8 cellular contexts compared by ENCODE assay signal in the genomic region with DNA sequence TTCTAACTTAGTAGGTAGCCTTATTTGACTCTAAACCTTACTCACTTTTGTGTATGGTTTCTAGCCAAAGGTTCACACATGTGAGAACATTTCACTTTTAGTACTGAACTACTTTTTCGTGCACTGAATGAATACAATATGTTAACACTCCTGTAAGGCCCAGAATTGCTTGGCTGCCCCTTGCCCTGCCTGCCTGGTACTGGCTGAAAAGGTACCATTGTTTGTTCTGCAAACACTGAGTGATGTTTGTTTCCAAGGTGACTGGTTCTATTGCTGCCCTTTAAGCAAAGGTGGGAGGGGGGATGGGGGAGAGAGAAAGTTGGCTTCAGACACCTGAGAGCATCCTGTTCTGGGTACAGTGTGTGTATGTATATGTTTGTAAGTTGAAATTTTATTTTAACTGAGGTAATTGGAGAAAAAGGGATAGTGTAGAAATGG. TPM values are rescaled to one million over a fixed set of nuclear protein-coding genes. Genes with fewer than 3 reads are reported as not detected.
DNase-seq lines count a peak whose midpoint lies in the region; ATAC-seq and TF ChIP-seq lines count a peak whose summit lies in the region.

No MANE protein-coding gene starts in this region.

- H3K27ac ChIP-seq in PC-3 (ENCODE audit: low read length): peak overlapping the region; percentile 35
- H3K27ac ChIP-seq in prostate gland: peak overlapping the region; percentile 32 to 59

- H3K9me3 ChIP-seq in PC-3 (ENCODE audit: low read length) (no peaks in the 10 kb centered on the region), prostate gland (no peaks in the 10 kb centered on the region)

- H3K4me3 ChIP-seq in PC-3 (ENCODE audit: low read length): no peak overlapping the region
- no peak overlapping the region for H3K4me3 ChIP-seq in prostate gland

- peaks cover 98% of the 10 kb centered on the region for H3K79me2 ChIP-seq in PC-3 (ENCODE audit: low read length)

- peaks cover 8% of the 10 kb centered on the region; the same call in 1 of the 2 replicates for H4K20me1 ChIP-seq in PC-3 (ENCODE audit: low read length)

- CTCF ChIA-PET in PC-3 (lab: Charles Lee): interaction anchor here (0.6 kb wide), 1 partner anchor 13 kb away, joined by 3 read pairs; no protein-coding TSS in a partner anchor

- H2AFZ ChIP-seq in PC-3 (ENCODE audit: low read length): no peak overlapping the region

- H3K36me3 ChIP-seq in PC-3 (ENCODE audit: low read depth, low read length) (no peaks in the 10 kb centered on the region), prostate gland (no peaks in the 10 kb centered on the region)

- intact Hi-C loops in PC-3 (cut with micrococcal nuclease): no loop called here
- intact Hi-C loops in prostate gland (cut with DNase I): no loop called here

- H3K27me3 ChIP-seq in PC-3 (ENCODE audit: low read length) (no peaks in the 10 kb centered on the region), prostate gland (replicated peaks; ENCODE audit: insufficient read depth) (no peaks in the 10 kb centered on the region)

- DNase-seq in HuH-7 (ENCODE audit: low spot score) (peak; percentile 70), PC-3 (peak; percentile 83), prostate gland (ENCODE audit: low spot score) (no peak), dedifferentiated amniotic fluid mesenchymal stem cell (ENCODE audit: extremely low spot score) (no peak), T1000 (lab: John Stamatoyannopoulos, UW) (no peak)
- DNase-seq in effector CD4-positive, alpha-beta T cell: peak; percentile 27

- ATAC-seq in PC-3 (peak; percentile 66), GM18873 (IDR thresholded peaks at IDR 0.05; ENCODE audit: low FRiP score, unreplicated experiment) (no peak), SK-N-SH treated with all-trans-retinoic acid at 6 μM for 48 hours (no peak)

- H3F3A ChIP-seq in PC-3 (ENCODE audit: low read length, unreplicated experiment): no peaks in the 10 kb centered on the region

- BruUV-seq in PC-3 (replicated peaks; lab: Mats Ljungman, UMichigan): no TSS peak

- 25% methylated on average over 1 of the region's 1 CpG for WGBS in prostate gland

- POLR2A ChIA-PET in PC-3 (lab: Charles Lee; ENCODE audit: unreplicated experiment): no interaction called here

- no peak for TF ChIP-seq POLR2A in prostate gland (IDR thresholded peaks at IDR 0.05)

- peak overlapping the region; percentile 25; the same call in 1 of the 2 replicates for H3K4me2 ChIP-seq in PC-3 (ENCODE audit: low read length)

- TF ChIP-seq CTCF in PC-3 (conservative IDR thresholded peaks at IDR 0.05; ENCODE audit: low read depth, low read length) (no peak), prostate gland (IDR thresholded peaks at IDR 0.05) (no peak)

- H3K9ac ChIP-seq in PC-3 (ENCODE audit: low read length): no peak overlapping the region; the same call in 1 of the 2 replicates

- H3K9me2 ChIP-seq in PC-3 (replicated peaks; ENCODE audit: low read length): no peaks in the 10 kb centered on the region

- H3K4me1 ChIP-seq in PC-3 (ENCODE audit: insufficient read depth, low read length): peaks cover 39% of the 10 kb centered on the region
- peaks cover 25% of the 10 kb centered on the region for H3K4me1 ChIP-seq in prostate gland (replicated peaks)

TF ChIP-seq in SK-N-SH treated with all-trans-retinoic acid at 6 μM for 48 hours, 23 proteins besides CTCF, POLR2A, EP300 and RAD21:
- TF ChIP-seq, protein P1, sequence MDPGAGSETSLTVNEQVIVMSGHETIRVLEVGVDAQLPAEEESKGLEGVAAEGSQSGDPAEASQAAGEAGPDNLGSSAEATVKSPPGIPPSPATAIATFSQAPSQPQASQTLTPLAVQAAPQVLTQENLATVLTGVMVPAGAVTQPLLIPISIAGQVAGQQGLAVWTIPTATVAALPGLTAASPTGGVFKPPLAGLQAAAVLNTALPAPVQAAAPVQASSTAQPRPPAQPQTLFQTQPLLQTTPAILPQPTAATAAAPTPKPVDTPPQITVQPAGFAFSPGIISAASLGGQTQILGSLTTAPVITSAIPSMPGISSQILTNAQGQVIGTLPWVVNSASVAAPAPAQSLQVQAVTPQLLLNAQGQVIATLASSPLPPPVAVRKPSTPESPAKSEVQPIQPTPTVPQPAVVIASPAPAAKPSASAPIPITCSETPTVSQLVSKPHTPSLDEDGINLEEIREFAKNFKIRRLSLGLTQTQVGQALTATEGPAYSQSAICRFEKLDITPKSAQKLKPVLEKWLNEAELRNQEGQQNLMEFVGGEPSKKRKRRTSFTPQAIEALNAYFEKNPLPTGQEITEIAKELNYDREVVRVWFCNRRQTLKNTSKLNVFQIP (CRISPR knock-in tag; IDR thresholded peaks at IDR 0.05; ENCODE audit: borderline replicate concordance, low read depth): no peak
TF ChIP-seq in SK-N-SH treated with all-trans-retinoic acid at 6 μM for 48 hours: peak in this region for 0.

RNA-seq across cellular contexts. Expression of a gene that starts 31.2 kb away (rescaled TPM):
- 26.0 and 31.8 TPM in 2 replicates for total RNA-seq in PC-3 (2014; rRNA removed)
- total RNA-seq in prostate gland: 10 to 100 TPM; 58.4 to 71.0 TPM

Comparison
In these comparisons a context has a peak if more than half of its experiments do, and no peak if none do; other contexts are left out.
1. DNase-seq: peak in HuH-7 (single experiment), PC-3 (single experiment) and effector CD4-positive, alpha-beta T cell (single experiment); none in prostate gland (single experiment), dedifferentiated amniotic fluid mesenchymal stem cell (single experiment) and T1000 (single experiment).